ENCODE assay signal across 12 cellular contexts in the genomic region with DNA sequence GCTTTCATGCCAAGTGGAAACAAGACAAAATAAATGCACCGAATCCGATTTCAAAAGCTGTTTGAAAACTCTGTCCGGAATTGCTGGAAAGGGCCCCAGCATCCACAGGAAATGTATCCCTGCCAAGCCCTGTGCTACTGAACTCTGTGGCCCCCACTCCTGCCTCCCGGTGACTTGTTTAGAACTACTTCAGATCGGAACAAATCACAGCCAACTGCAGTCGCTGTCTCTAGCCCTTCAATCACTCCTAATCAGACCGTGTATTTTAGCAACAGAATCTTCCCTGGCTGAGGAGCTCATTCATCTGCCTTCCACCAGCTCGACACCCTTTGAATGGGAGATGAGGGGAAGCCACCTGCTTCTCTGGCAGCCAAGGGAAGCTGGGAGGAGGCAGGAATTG.
DNase-seq lines count a peak whose midpoint lies in the region; ATAC-seq and FAIRE-seq lines count a peak whose summit lies in the region.
"Had no signal": no experiment of that assay in that cellular context is flagged by ENCODE, and none has a peak within 500 bp of the region (broad histone marks: within the 10 kb centered on the region; RNA-seq: fewer than 3 reads in every experiment).

No MANE protein-coding gene starts in this region.

- H3K4me3 Mint-ChIP-seq in stimulated activated naive CD8-positive, alpha-beta T cell treated with anti-CD3 and anti-CD28 coated beads, Interleukin-15, Interleukin-2, amounts not matched to agents 100 ng/mL and 50 ng/mL, for 24 hours: no peak overlapping the region
- H3K4me3 Mint-ChIP-seq: T-helper 17 cell had no signal

- peaks cover 25% of the 10 kb centered on the region for H3K27me3 Mint-ChIP-seq in stimulated activated naive CD8-positive, alpha-beta T cell treated with anti-CD3 and anti-CD28 coated beads, Interleukin-15, Interleukin-2, amounts not matched to agents 100 ng/mL and 50 ng/mL, for 24 hours

- no peaks in the 10 kb centered on the region for H3K36me3 Mint-ChIP-seq in stimulated activated naive CD8-positive, alpha-beta T cell treated with anti-CD3 and anti-CD28 coated beads, Interleukin-15, Interleukin-2, amounts not matched to agents 100 ng/mL and 50 ng/mL, for 24 hours (ENCODE audit: low read depth)

- peak overlapping the region; percentile 52 for H3K27ac Mint-ChIP-seq in stimulated activated naive CD8-positive, alpha-beta T cell treated with anti-CD3 and anti-CD28 coated beads, Interleukin-15, Interleukin-2, amounts not matched to agents 100 ng/mL and 50 ng/mL, for 24 hours
- H3K27ac Mint-ChIP-seq: T-helper 17 cell had no signal

- no peak for DNase-seq in stimulated activated naive CD8-positive, alpha-beta T cell treated with anti-CD3 and anti-CD28 coated beads, Interleukin-15, Interleukin-2, amounts not matched to agents 100 U/mL and 50 U/mL, for 24 hours
- DNase-seq in cerebellar cortex (ENCODE audit: low spot score): peak; percentile 59
- peak; percentile 62 to 94 for DNase-seq in lung microvascular endothelial cell (ENCODE audit: low read depth in 2 of 2)
- DNase-seq in urothelium cell line (ENCODE audit: low spot score): peak; percentile 16
- DNase-seq in GF-D8 (lab: John Stamatoyannopoulos, UW): no peak
- no peak for DNase-seq in GM19239 (ENCODE audit: insufficient read length, low spot score)
- DNase-seq: activated T-cell treated with anti-CD3 and anti-CD28 coated beads, Interleukin-2, amount 50 U/mL, for 1 hour; AML-193; NCI-H524 treated with DMSO at 0.1 percent for 48 hours; T-helper 17 cell had no signal

- ATAC-seq in stimulated activated naive CD8-positive, alpha-beta T cell treated with anti-CD3 and anti-CD28 coated beads, Interleukin-15, Interleukin-2, amounts not matched to agents 100 U/mL and 50 U/mL, for 24 hours: no peak
- ATAC-seq in GM19395 (IDR thresholded peaks at IDR 0.05; ENCODE audit: unreplicated experiment): no peak
- ATAC-seq: T-helper 17 cell had no signal

- H3K4me1 Mint-ChIP-seq in stimulated activated naive CD8-positive, alpha-beta T cell treated with anti-CD3 and anti-CD28 coated beads, Interleukin-15, Interleukin-2, amounts not matched to agents 100 ng/mL and 50 ng/mL, for 24 hours (ENCODE audit: low read depth): peaks cover 31% of the 10 kb centered on the region
- H3K4me1 Mint-ChIP-seq: T-helper 17 cell had no signal

- no peak for FAIRE-seq in urothelium cell line (lab: Jason Lieb, UNC)
- FAIRE-seq in GM19239 (lab: Jason Lieb, UNC): no peak

- H3K9me3 Mint-ChIP-seq in stimulated activated naive CD8-positive, alpha-beta T cell treated with anti-CD3 and anti-CD28 coated beads, Interleukin-15, Interleukin-2, amounts not matched to agents 100 ng/mL and 50 ng/mL, for 24 hours: no peaks in the 10 kb centered on the region

Comparison
In these comparisons a context has a peak if more than half of its experiments do, and no peak if none do; other contexts are left out.
1. DNase-seq: peak in cerebellar cortex (single experiment), lung microvascular endothelial cell (2 of 2) and urothelium cell line (single experiment); none in stimulated activated naive CD8-positive, alpha-beta T cell treated with anti-CD3 and anti-CD28 coated beads, Interleukin-15, Interleukin-2, amounts not matched to agents 100 U/mL and 50 U/mL, for 24 hours (single experiment), GF-D8 (single experiment) and GM19239 (single experiment).